In the genomic region with DNA sequence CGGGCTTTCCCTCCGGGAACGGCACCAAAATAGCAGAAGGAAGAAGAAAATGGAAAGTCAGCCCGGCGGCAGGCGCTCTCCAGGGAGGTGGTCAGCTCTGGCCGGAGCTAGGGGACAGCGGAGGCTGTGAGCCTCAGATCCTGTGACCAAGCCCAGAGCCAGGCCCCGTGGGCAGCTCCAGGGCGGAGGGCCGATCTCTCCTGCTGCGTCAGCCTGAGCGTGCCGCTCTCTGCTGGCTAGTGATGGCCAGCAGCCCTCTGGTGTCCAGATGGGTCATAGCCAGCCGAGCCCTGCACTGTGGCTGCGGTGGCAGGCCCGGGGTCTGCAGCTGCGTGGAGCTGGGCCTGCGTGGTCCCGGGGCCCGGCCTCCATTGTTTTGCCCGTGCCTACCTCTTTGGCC, we compare ENCODE assay signal across 1 cellular context.
TF ChIP-seq lines count a peak whose summit lies in the region.

No MANE protein-coding gene starts in this region.

TF ChIP-seq in K562, 482 proteins besides CTCF, POLR2A, EP300 and RAD21 (continued from another document):
- TF ChIP-seq, protein P1, sequence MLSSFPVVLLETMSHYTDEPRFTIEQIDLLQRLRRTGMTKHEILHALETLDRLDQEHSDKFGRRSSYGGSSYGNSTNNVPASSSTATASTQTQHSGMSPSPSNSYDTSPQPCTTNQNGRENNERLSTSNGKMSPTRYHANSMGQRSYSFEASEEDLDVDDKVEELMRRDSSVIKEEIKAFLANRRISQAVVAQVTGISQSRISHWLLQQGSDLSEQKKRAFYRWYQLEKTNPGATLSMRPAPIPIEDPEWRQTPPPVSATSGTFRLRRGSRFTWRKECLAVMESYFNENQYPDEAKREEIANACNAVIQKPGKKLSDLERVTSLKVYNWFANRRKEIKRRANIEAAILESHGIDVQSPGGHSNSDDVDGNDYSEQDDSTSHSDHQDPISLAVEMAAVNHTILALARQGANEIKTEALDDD (IDR thresholded peaks at IDR 0.05), result no peak
- TF ChIP-seq OTX1 (CRISPR knock-in tag; IDR thresholded peaks at IDR 0.05), result no peak
- TF ChIP-seq CREM (IDR thresholded peaks at IDR 0.05; ENCODE audit: low read depth), result peak; percentile 61
- TF ChIP-seq ZNF311 (CRISPR knock-in tag; IDR thresholded peaks at IDR 0.05), result no peak
- no peak for TF ChIP-seq ZNF133 (CRISPR knock-in tag; IDR thresholded peaks at IDR 0.05)
- TF ChIP-seq, protein P2, sequence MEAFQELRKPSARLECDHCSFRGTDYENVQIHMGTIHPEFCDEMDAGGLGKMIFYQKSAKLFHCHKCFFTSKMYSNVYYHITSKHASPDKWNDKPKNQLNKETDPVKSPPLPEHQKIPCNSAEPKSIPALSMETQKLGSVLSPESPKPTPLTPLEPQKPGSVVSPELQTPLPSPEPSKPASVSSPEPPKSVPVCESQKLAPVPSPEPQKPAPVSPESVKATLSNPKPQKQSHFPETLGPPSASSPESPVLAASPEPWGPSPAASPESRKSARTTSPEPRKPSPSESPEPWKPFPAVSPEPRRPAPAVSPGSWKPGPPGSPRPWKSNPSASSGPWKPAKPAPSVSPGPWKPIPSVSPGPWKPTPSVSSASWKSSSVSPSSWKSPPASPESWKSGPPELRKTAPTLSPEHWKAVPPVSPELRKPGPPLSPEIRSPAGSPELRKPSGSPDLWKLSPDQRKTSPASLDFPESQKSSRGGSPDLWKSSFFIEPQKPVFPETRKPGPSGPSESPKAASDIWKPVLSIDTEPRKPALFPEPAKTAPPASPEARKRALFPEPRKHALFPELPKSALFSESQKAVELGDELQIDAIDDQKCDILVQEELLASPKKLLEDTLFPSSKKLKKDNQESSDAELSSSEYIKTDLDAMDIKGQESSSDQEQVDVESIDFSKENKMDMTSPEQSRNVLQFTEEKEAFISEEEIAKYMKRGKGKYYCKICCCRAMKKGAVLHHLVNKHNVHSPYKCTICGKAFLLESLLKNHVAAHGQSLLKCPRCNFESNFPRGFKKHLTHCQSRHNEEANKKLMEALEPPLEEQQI (IDR thresholded peaks at IDR 0.05), result no peak
- TF ChIP-seq ZNF184 (CRISPR knock-in tag; IDR thresholded peaks at IDR 0.05), result no peak
- no peak for TF ChIP-seq PRPF4 (IDR thresholded peaks at IDR 0.05; ENCODE audit: insufficient read depth, low read depth, low read length, poor library complexity, severe bottlenecking)
- TF ChIP-seq ZBTB1 (CRISPR knock-in tag; IDR thresholded peaks at IDR 0.05; ENCODE audit: borderline replicate concordance, low read depth), result no peak
- TF ChIP-seq RNF2 (IDR thresholded peaks at IDR 0.05), result no peak
